In the genomic region with DNA sequence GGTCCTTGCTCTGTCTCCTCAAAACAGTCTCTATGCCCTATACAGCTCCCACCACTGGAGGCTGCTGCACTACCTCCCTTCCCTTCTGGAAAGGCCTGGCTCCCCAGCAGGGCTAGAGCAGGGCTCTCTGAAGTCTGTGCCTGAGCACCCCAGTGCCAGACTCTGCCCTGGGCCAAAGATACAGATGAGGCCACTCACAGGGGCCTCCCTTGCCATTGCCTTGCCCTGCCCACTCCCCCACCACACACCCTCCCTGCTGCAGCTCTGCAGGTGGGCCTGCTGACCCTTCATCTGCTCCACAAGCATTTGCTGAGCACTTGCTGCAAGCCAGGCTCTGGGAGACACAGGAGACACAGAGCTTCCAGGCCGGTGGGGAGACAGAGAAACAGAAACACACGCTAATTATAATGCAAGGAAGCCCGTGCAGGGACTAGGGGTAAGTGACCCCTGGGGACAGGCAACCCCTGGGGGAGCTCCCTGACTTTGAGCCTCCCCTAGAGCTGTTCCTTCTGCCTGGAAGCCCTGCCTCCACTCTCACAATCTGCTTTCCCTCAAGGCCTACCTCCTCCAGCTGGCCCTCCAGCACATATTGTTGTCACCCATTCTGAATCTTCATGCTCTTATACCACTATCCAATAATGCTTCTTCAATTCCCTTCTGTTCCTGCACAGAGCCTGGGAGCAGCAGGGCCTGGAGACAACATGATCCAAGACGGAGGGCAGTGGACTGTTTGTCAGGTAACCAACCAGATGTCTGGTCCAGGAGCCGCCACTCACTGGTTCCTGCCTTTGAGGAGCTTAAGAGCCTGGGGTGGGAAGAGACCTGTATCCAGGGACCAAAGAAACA, we compare ENCODE assay signal across 8 cellular contexts. TPM values are rescaled to one million over a fixed set of nuclear protein-coding genes. Genes with fewer than 3 reads are reported as not detected.
DNase-seq lines count a peak whose midpoint lies in the region; ATAC-seq and TF ChIP-seq lines count a peak whose summit lies in the region.

No MANE protein-coding gene starts in this region.

- H3K4me1 Mint-ChIP-seq in mesothelial cell of epicardium: peaks cover 71% of the 10 kb centered on the region

- no peak overlapping the region for H3K4me3 Mint-ChIP-seq in mesothelial cell of epicardium

- peaks cover 99% of the 10 kb centered on the region for H3K79me2 ChIP-seq in mammary epithelial cell (ENCODE audit: insufficient read depth, low read length)

- H3K4me1 ChIP-seq in HUES64 (ENCODE audit: insufficient read depth, low read length) (peaks cover 39% of the 10 kb centered on the region), mammary epithelial cell (ENCODE audit: insufficient read depth, low read length) (peaks cover 84% of the 10 kb centered on the region)

- BruUV-seq in mammary epithelial cell (replicated peaks; lab: Mats Ljungman, UMichigan): no TSS peak

- no peak overlapping the region for H3K4me2 ChIP-seq in mammary epithelial cell (ENCODE audit: insufficient read depth, low read depth, low read length)

- no peak overlapping the region for H3K4me3 ChIP-seq in AG09309 (ENCODE audit: control insufficient read depth, low read depth, low read length)
- H3K4me3 ChIP-seq in HUES64 (ENCODE audit: low read length): no peak overlapping the region
- H3K4me3 ChIP-seq in mammary epithelial cell (replicated peaks in 1 of 3; ENCODE audit: insufficient read depth in 1 of 3, low read depth in 2 of 3, low read length in 3 of 3): no peak overlapping the region

- dilution Hi-C loops in mammary epithelial cell (cut with HindIII; ENCODE audit: low sequenced_read_pairs): loop anchor here (5.0 kb wide), 2 partner anchors 51 to 76 kb away; no protein-coding TSS in a partner anchor

- no peak overlapping the region for H2AFZ ChIP-seq in mammary epithelial cell (ENCODE audit: low read depth, low read length)

- no peaks in the 10 kb centered on the region for H4K20me1 ChIP-seq in mammary epithelial cell (ENCODE audit: insufficient read depth, low read length)

- no peak for DNase-seq in AG09309 (ENCODE audit: low read depth)
- no peak for DNase-seq in mammary epithelial cell
- no peak for DNase-seq in mesothelial cell of epicardium (ENCODE audit: low spot score in 2 of 2, unreplicated experiment in 2 of 2)
- DNase-seq in iPS-NIHi7 (ENCODE audit: extremely low spot score): no peak
- DNase-seq in HuH-7 (ENCODE audit: low spot score): no peak

- CTCF ChIA-PET in mammary epithelial cell (lab: Charles Lee; ENCODE audit: low non-redundant PET): interaction anchor here (0.6 kb wide), 1 partner anchor 105 kb away, joined by 3 read pairs; a partner anchor contains a TSS

- 0 out of 2 replicates have a peak overlapping the region, but pooled peaks have one; percentile 15 for H3K27ac ChIP-seq in HUES64 (ENCODE audit: low read depth, low read length)
- peak overlapping the region; percentile 88 for H3K27ac ChIP-seq in mammary epithelial cell (ENCODE audit: insufficient read depth, low read depth, low read length)

- intact Hi-C loops in mammary epithelial cell (cut with micrococcal nuclease): loop anchor here (1.0 kb wide), 1 partner anchor 79 kb away; no protein-coding TSS in a partner anchor

- H3K9me3 Mint-ChIP-seq in mesothelial cell of epicardium: no peaks in the 10 kb centered on the region

- H3K36me3 ChIP-seq in HUES64 (ENCODE audit: insufficient read depth, low read length): no peaks in the 10 kb centered on the region
- no peaks in the 10 kb centered on the region for H3K36me3 ChIP-seq in mammary epithelial cell (ENCODE audit: insufficient read depth, low read length)

- WGBS in HUES64: 35% methylated on average over 5 of the region's 5 CpGs
- WGBS in mammary epithelial cell (ENCODE audit: low coverage, missing lambda C conversion rate): 72% methylated on average over 5 of the region's 5 CpGs

- H3K9me3 ChIP-seq in HUES64 (ENCODE audit: insufficient read depth, low read depth, low read length): no peaks in the 10 kb centered on the region
- H3K9me3 ChIP-seq in mammary epithelial cell (replicated peaks; ENCODE audit: insufficient read depth, low read length): no peaks in the 10 kb centered on the region

- no peaks in the 10 kb centered on the region for H3K27me3 ChIP-seq in HUES64 (ENCODE audit: insufficient read depth, low read length)
- H3K27me3 ChIP-seq in mammary epithelial cell (ENCODE audit: insufficient read depth, low read length): no peaks in the 10 kb centered on the region

- H3K27ac Mint-ChIP-seq in mesothelial cell of epicardium: peak overlapping the region; percentile 84

- H3K27me3 Mint-ChIP-seq in mesothelial cell of epicardium (ENCODE audit: low read depth): no peaks in the 10 kb centered on the region

- ATAC-seq in GM18861 (IDR thresholded peaks at IDR 0.05; ENCODE audit: unreplicated experiment) (no peak), HG03159 (IDR thresholded peaks at IDR 0.05; ENCODE audit: unreplicated experiment) (no peak)

- in situ Hi-C loops in mammary epithelial cell (cut with MboI; ENCODE audit: low sequenced_read_pairs in 2 of 2): no loop called here

- no peaks in the 10 kb centered on the region for H3K36me3 Mint-ChIP-seq in mesothelial cell of epicardium

- H3K9ac ChIP-seq in HUES64 (ENCODE audit: low read depth, low read length) (no peak overlapping the region), mammary epithelial cell (ENCODE audit: insufficient read depth, low read length) (no peak overlapping the region)

- TF ChIP-seq CTCF in AG09309 (IDR thresholded peaks at IDR 0.05; ENCODE audit: control insufficient read depth, insufficient read depth, low read depth, low read length, missing control alignments) (peak; percentile 24), mammary epithelial cell (conservative IDR thresholded peaks at IDR 0.05 in 1 of 2, IDR thresholded peaks at IDR 0.05 in 1 of 2; ENCODE audit: extremely low read depth in 1 of 2, insufficient read depth in 1 of 2, low read depth in 1 of 2, low read length in 2 of 2) (peak; percentile 22 to 52), mesothelial cell of epicardium (IDR thresholded peaks at IDR 0.05; ENCODE audit: unreplicated experiment) (no peak)

RNA-seq across cellular contexts. Expression of a gene that starts 32.6 kb away (rescaled TPM):
- polyA plus RNA-seq in HUES64 (2013, experiment 1 of 2): 42.4 TPM
- 43.4 TPM for polyA plus RNA-seq in HUES64 (2013, experiment 2 of 2)
- 10 to 100 TPM; 15.7 to 30.5 TPM for total RNA-seq in mammary epithelial cell
- polyA plus RNA-seq in mammary epithelial cell: 17.0 TPM
- polyA minus RNA-seq in mammary epithelial cell: 33.6 TPM
- 46.4 to 48.6 TPM (median 47.7 TPM) in 3 replicates for total RNA-seq in mesothelial cell of epicardium
